ENCODE assay signal across 1 cellular context in the genomic region with DNA sequence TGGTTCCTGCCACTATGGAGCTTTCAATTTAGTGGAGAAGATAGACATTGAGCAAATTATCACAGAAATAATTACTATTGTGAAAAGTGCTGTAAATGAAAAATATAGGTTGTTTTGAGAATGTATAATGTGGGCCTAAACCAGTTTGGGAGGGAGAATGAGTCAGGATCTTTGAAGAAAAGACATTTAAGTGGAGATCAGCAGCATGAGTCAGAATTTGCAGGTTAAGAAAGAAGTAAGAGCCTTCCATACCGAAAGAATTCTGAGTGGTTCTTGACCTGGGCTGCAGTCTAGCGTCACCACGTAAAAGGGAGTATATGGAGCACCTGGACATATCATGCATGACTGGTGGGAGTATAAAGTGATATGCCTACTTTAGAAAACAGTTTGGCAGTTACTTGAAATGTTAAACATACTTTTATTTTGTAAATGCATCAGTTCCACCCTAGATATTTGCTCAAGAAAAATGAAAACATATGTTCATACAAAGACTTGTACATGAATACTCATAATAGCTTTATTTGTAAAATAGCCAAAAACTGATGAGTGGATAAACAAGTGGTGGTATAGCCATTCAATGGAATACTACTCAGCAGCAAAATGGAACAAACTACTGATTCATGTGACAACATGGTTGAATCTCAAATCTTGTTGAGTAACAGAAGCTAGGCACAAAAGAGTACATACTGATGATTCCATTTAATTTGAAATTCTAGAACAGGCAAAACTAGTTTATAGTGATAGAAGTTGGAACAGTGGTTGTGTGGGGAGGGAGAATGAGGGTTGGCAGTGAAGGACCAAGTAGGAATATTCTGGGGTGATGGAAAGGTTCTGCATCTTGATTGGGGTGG.
TF ChIP-seq lines count a peak whose summit lies in the region.

No MANE protein-coding gene starts in this region.

TF ChIP-seq in K562, 482 proteins besides CTCF, POLR2A, EP300 and RAD21 (continued from another document and continues in another):
- TF ChIP-seq, protein P1, sequence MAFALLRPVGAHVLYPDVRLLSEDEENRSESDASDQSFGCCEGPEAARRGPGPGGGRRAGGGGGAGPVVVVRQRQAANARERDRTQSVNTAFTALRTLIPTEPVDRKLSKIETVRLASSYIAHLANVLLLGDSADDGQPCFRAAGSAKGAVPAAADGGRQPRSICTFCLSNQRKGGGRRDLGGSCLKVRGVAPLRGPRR (CRISPR knock-in tag; IDR thresholded peaks at IDR 0.05): no peak
- TF ChIP-seq MAFF (IDR thresholded peaks at IDR 0.05; ENCODE audit: low read length) (peak; percentile 34; the same call in 1 of the 2 replicates), NR2F6 (CRISPR knock-in tag; IDR thresholded peaks at IDR 0.05) (no peak), RBBP5 (IDR thresholded peaks at IDR 0.05; ENCODE audit: borderline replicate concordance, insufficient read depth, low read length, poor library complexity, severe bottlenecking) (no peak), THRAP3 (IDR thresholded peaks at IDR 0.05; ENCODE audit: borderline replicate concordance) (no peak), C11orf30 (IDR thresholded peaks at IDR 0.05; ENCODE audit: low read depth) (peak; percentile 76), EHMT2 (IDR thresholded peaks at IDR 0.05) (0 out of 2 replicates have a peak, but pooled peaks have one; percentile 25), BACH1 (tag; IDR thresholded peaks at IDR 0.05) (no peak), SRSF9 (IDR thresholded peaks at IDR 0.05; ENCODE audit: borderline replicate concordance, low read depth, low read length) (no peak), SMARCE1 (IDR thresholded peaks at IDR 0.05) (peak; percentile 58; the same call in 1 of the 2 replicates), HSF4 (CRISPR knock-in tag; IDR thresholded peaks at IDR 0.05; ENCODE audit: borderline replicate concordance) (no peak), SMARCC2 (IDR thresholded peaks at IDR 0.05; ENCODE audit: low read depth) (no peak), PHF8 (IDR thresholded peaks at IDR 0.05; ENCODE audit: borderline replicate concordance, low read length) (no peak), ELF1 (tag; IDR thresholded peaks at IDR 0.05) (no peak), MTA2 (IDR thresholded peaks at IDR 0.05; ENCODE audit: low read depth) (0 out of 2 replicates have a peak, but pooled peaks have one; percentile 15), ZNF165 (CRISPR knock-in tag; IDR thresholded peaks at IDR 0.05; ENCODE audit: borderline replicate concordance) (no peak), ARID1B (IDR thresholded peaks at IDR 0.05) (peak; percentile 57), TAF7 (tag; IDR thresholded peaks at IDR 0.05) (no peak), MAFG (tag; conservative IDR thresholded peaks at IDR 0.05) (peak; percentile 39; the same call in 1 of the 2 replicates), CSDE1 (IDR thresholded peaks at IDR 0.05) (no peak), XRCC5 (IDR thresholded peaks at IDR 0.05; ENCODE audit: low read depth, low read length) (no peak), NFYB (IDR thresholded peaks at IDR 0.05; ENCODE audit: extremely low read depth, insufficient read length) (no peak), CBX2 (IDR thresholded peaks at IDR 0.05; ENCODE audit: insufficient read depth, low read length, poor library complexity, severe bottlenecking) (no peak), ZNF699 (CRISPR knock-in tag; IDR thresholded peaks at IDR 0.05; ENCODE audit: insufficient replicate concordance) (no peak), SUPT5H (IDR thresholded peaks at IDR 0.05) (no peak), CHD1 (IDR thresholded peaks at IDR 0.05; ENCODE audit: low read length) (no peak), ZFP30 (CRISPR knock-in tag; IDR thresholded peaks at IDR 0.05; ENCODE audit: borderline replicate concordance) (no peak), SMAD2 (IDR thresholded peaks at IDR 0.05; ENCODE audit: low read depth, low read length) (no peak)
- TF ChIP-seq, protein P2, sequence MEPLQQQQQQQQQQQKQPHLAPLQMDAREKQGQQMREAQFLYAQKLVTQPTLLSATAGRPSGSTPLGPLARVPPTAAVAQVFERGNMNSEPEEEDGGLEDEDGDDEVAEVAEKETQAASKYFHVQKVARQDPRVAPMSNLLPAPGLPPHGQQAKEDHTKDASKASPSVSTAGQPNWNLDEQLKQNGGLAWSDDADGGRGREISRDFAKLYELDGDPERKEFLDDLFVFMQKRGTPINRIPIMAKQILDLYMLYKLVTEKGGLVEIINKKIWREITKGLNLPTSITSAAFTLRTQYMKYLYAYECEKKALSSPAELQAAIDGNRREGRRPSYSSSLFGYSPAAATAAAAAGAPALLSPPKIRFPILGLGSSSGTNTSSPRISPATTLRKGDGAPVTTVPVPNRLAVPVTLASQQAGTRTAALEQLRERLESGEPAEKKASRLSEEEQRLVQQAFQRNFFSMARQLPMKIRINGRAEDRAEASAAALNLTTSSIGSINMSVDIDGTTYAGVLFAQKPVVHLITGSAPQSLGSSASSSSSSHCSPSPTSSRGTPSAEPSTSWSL (CRISPR knock-in tag; IDR thresholded peaks at IDR 0.05; ENCODE audit: borderline replicate concordance): no peak
- TF ChIP-seq, protein P3, sequence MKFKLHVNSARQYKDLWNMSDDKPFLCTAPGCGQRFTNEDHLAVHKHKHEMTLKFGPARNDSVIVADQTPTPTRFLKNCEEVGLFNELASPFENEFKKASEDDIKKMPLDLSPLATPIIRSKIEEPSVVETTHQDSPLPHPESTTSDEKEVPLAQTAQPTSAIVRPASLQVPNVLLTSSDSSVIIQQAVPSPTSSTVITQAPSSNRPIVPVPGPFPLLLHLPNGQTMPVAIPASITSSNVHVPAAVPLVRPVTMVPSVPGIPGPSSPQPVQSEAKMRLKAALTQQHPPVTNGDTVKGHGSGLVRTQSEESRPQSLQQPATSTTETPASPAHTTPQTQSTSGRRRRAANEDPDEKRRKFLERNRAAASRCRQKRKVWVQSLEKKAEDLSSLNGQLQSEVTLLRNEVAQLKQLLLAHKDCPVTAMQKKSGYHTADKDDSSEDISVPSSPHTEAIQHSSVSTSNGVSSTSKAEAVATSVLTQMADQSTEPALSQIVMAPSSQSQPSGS (CRISPR knock-in tag; IDR thresholded peaks at IDR 0.05): no peak
- TF ChIP-seq, protein P4, sequence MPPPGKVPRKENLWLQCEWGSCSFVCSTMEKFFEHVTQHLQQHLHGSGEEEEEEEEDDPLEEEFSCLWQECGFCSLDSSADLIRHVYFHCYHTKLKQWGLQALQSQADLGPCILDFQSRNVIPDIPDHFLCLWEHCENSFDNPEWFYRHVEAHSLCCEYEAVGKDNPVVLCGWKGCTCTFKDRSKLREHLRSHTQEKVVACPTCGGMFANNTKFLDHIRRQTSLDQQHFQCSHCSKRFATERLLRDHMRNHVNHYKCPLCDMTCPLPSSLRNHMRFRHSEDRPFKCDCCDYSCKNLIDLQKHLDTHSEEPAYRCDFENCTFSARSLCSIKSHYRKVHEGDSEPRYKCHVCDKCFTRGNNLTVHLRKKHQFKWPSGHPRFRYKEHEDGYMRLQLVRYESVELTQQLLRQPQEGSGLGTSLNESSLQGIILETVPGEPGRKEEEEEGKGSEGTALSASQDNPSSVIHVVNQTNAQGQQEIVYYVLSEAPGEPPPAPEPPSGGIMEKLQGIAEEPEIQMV (tag; conservative IDR thresholded peaks at IDR 0.05; ENCODE audit: low read depth): no peak
- TF ChIP-seq, protein P5, sequence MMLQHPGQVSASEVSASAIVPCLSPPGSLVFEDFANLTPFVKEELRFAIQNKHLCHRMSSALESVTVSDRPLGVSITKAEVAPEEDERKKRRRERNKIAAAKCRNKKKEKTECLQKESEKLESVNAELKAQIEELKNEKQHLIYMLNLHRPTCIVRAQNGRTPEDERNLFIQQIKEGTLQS (IDR thresholded peaks at IDR 0.05): peak; percentile 62
- TF ChIP-seq, protein P5 (CRISPR knock-in tag; conservative IDR thresholded peaks at IDR 0.05): no peak
- TF ChIP-seq, protein P6, sequence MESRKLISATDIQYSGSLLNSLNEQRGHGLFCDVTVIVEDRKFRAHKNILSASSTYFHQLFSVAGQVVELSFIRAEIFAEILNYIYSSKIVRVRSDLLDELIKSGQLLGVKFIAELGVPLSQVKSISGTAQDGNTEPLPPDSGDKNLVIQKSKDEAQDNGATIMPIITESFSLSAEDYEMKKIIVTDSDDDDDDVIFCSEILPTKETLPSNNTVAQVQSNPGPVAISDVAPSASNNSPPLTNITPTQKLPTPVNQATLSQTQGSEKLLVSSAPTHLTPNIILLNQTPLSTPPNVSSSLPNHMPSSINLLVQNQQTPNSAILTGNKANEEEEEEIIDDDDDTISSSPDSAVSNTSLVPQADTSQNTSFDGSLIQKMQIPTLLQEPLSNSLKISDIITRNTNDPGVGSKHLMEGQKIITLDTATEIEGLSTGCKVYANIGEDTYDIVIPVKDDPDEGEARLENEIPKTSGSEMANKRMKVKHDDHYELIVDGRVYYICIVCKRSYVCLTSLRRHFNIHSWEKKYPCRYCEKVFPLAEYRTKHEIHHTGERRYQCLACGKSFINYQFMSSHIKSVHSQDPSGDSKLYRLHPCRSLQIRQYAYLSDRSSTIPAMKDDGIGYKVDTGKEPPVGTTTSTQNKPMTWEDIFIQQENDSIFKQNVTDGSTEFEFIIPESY (CRISPR knock-in tag; IDR thresholded peaks at IDR 0.05): no peak
- TF ChIP-seq, protein P7, sequence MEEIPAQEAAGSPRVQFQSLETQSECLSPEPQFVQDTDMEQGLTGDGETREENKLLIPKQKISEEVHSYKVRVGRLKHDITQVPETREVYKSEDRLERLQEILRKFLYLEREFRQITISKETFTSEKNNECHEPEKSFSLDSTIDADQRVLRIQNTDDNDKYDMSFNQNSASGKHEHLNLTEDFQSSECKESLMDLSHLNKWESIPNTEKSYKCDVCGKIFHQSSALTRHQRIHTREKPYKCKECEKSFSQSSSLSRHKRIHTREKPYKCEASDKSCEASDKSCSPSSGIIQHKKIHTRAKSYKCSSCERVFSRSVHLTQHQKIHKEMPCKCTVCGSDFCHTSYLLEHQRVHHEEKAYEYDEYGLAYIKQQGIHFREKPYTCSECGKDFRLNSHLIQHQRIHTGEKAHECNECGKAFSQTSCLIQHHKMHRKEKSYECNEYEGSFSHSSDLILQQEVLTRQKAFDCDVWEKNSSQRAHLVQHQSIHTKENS (CRISPR knock-in tag; IDR thresholded peaks at IDR 0.05): no peak
- TF ChIP-seq, protein P8, sequence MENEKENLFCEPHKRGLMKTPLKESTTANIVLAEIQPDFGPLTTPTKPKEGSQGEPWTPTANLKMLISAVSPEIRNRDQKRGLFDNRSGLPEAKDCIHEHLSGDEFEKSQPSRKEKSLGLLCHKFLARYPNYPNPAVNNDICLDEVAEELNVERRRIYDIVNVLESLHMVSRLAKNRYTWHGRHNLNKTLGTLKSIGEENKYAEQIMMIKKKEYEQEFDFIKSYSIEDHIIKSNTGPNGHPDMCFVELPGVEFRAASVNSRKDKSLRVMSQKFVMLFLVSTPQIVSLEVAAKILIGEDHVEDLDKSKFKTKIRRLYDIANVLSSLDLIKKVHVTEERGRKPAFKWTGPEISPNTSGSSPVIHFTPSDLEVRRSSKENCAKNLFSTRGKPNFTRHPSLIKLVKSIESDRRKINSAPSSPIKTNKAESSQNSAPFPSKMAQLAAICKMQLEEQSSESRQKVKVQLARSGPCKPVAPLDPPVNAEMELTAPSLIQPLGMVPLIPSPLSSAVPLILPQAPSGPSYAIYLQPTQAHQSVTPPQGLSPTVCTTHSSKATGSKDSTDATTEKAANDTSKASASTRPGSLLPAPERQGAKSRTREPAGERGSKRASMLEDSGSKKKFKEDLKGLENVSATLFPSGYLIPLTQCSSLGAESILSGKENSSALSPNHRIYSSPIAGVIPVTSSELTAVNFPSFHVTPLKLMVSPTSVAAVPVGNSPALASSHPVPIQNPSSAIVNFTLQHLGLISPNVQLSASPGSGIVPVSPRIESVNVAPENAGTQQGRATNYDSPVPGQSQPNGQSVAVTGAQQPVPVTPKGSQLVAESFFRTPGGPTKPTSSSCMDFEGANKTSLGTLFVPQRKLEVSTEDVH (IDR thresholded peaks at IDR 0.05; ENCODE audit: low read depth, partially characterized antibody): no peak
- TF ChIP-seq, protein P9, sequence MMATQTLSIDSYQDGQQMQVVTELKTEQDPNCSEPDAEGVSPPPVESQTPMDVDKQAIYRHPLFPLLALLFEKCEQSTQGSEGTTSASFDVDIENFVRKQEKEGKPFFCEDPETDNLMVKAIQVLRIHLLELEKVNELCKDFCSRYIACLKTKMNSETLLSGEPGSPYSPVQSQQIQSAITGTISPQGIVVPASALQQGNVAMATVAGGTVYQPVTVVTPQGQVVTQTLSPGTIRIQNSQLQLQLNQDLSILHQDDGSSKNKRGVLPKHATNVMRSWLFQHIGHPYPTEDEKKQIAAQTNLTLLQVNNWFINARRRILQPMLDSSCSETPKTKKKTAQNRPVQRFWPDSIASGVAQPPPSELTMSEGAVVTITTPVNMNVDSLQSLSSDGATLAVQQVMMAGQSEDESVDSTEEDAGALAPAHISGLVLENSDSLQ (IDR thresholded peaks at IDR 0.05): no peak
- TF ChIP-seq, protein P10, sequence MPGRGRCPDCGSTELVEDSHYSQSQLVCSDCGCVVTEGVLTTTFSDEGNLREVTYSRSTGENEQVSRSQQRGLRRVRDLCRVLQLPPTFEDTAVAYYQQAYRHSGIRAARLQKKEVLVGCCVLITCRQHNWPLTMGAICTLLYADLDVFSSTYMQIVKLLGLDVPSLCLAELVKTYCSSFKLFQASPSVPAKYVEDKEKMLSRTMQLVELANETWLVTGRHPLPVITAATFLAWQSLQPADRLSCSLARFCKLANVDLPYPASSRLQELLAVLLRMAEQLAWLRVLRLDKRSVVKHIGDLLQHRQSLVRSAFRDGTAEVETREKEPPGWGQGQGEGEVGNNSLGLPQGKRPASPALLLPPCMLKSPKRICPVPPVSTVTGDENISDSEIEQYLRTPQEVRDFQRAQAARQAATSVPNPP (IDR thresholded peaks at IDR 0.05; ENCODE audit: borderline replicate concordance, insufficient read depth, insufficient read length): no peak
- TF ChIP-seq, protein P11, sequence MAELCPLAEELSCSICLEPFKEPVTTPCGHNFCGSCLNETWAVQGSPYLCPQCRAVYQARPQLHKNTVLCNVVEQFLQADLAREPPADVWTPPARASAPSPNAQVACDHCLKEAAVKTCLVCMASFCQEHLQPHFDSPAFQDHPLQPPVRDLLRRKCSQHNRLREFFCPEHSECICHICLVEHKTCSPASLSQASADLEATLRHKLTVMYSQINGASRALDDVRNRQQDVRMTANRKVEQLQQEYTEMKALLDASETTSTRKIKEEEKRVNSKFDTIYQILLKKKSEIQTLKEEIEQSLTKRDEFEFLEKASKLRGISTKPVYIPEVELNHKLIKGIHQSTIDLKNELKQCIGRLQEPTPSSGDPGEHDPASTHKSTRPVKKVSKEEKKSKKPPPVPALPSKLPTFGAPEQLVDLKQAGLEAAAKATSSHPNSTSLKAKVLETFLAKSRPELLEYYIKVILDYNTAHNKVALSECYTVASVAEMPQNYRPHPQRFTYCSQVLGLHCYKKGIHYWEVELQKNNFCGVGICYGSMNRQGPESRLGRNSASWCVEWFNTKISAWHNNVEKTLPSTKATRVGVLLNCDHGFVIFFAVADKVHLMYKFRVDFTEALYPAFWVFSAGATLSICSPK (IDR thresholded peaks at IDR 0.05; ENCODE audit: borderline replicate concordance): no peak
